ENCODE assay signal across 31 cellular contexts in the genomic region with DNA sequence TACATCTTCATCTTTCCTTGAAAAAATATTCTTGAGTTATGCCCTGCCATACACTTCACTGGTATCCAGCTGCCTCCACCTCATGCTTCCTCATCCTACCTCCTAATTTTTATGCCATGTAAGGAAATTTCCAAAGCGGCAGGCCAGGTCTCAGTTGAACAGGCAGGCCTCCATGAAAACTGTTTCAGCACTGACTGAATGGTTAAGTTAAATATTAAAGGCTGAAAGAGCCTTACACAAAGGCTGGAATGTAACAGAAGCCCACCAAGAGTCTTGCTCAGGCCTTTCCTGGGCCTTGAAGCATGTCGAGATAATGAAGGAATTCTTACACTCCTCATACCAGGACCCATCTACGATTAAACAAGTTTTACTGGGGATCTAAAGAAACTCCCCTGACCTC.
"Had no signal": no experiment of that assay in that cellular context is flagged by ENCODE, and none has a peak within 500 bp of the region (broad histone marks: within the 10 kb centered on the region; RNA-seq: fewer than 3 reads in every experiment).

No MANE protein-coding gene starts in this region.

- H3K36me3 Mint-ChIP-seq: activated CD8-positive, alpha-beta memory T cell treated with anti-CD3 and anti-CD28 coated beads, Interleukin-2, amount 10 ng/mL, durations not matched to agents 7 days and 5 days; activated naive CD4-positive, alpha-beta T cell treated with anti-CD3 and anti-CD28 coated beads, Interleukin-2, amount 50 U/mL, for 24 hours had no signal

- H3K4me3 ChIP-seq: ascending aorta, body of pancreas, MG63, SJSA1 had no signal

- H3K4me1 ChIP-seq: ascending aorta, body of pancreas had no signal

- H3K27ac Mint-ChIP-seq: activated CD8-positive, alpha-beta memory T cell treated with anti-CD3 and anti-CD28 coated beads, Interleukin-2, amount 10 ng/mL, durations not matched to agents 7 days and 5 days; activated naive CD4-positive, alpha-beta T cell treated with anti-CD3 and anti-CD28 coated beads, Interleukin-2, amount 50 U/mL, for 24 hours; activated T-cell treated with anti-CD3 and anti-CD28 coated beads, Interleukin-2, amount 50 U/mL, for 24 hours; activated T-helper 1 cell treated with anti-CD3 and anti-CD28 coated beads, Interleukin-12 subunit alpha, Interleukin-12 subunit beta, Interleukin-2, Interleukin-4 antibody, amounts not matched to agents 30 ng/mL and 10 ng/mL and 1 ng/mL, durations not matched to agents 14 hours and 24 hours and 36 hours; T-helper 1 cell treated with Interleukin-12 subunit alpha and Interleukin-12 subunit beta and Interleukin-4 antibody, amounts not matched to agents 30 μg/mL and 1 μg/mL, for 36 hours; WTC11 had no signal

- FAIRE-seq: bronchial epithelial cell had no signal

- H3K27me3 Mint-ChIP-seq: activated CD8-positive, alpha-beta memory T cell treated with anti-CD3 and anti-CD28 coated beads, Interleukin-2, amount 10 ng/mL, durations not matched to agents 7 days and 5 days had no signal

- H3K4me1 Mint-ChIP-seq: activated CD8-positive, alpha-beta memory T cell treated with anti-CD3 and anti-CD28 coated beads, Interleukin-2, amount 10 ng/mL, durations not matched to agents 7 days and 5 days; activated naive CD4-positive, alpha-beta T cell treated with anti-CD3 and anti-CD28 coated beads, Interleukin-2, amount 50 U/mL, for 24 hours had no signal

- H3K27me3 ChIP-seq: ascending aorta, body of pancreas, MG63, SJSA1 had no signal

- H3K4me3 Mint-ChIP-seq: activated CD8-positive, alpha-beta memory T cell treated with anti-CD3 and anti-CD28 coated beads, Interleukin-2, amount 10 ng/mL, durations not matched to agents 7 days and 5 days; activated naive CD4-positive, alpha-beta T cell treated with anti-CD3 and anti-CD28 coated beads, Interleukin-2, amount 50 U/mL, for 24 hours; activated T-cell treated with anti-CD3 and anti-CD28 coated beads, Interleukin-2, amount 50 U/mL, for 24 hours; activated T-helper 1 cell treated with anti-CD3 and anti-CD28 coated beads, Interleukin-12 subunit alpha, Interleukin-12 subunit beta, Interleukin-2, Interleukin-4 antibody, amounts not matched to agents 30 ng/mL and 10 ng/mL and 1 ng/mL, durations not matched to agents 14 hours and 24 hours and 36 hours; T-helper 1 cell treated with Interleukin-12 subunit alpha and Interleukin-12 subunit beta and Interleukin-4 antibody, amounts not matched to agents 30 μg/mL and 1 μg/mL, for 36 hours; WTC11 had no signal

- DNase-seq: activated CD4-positive, alpha-beta T cell treated with anti-CD3 and anti-CD28 coated beads for 48 hours; activated CD4-positive, alpha-beta T cell treated with anti-CD3 and anti-CD28 coated beads, Interleukin-2, amount 50 U/mL, for 4 hours; activated CD4-positive, CD25-positive, alpha-beta regulatory T cell treated with anti-CD3 and anti-CD28 coated beads, Interleukin-2, amount 50 U/mL, for 72 hours; activated CD8-positive, alpha-beta memory T cell treated with anti-CD3 and anti-CD28 coated beads, Interleukin-2, amount 10 ng/mL, durations not matched to agents 7 days and 5 days; activated effector memory CD4-positive, alpha-beta T cell treated with Interleukin-2 at 50 U/mL for 16 hours; activated naive CD4-positive, alpha-beta T cell; activated T-cell treated with anti-CD3 and anti-CD28 coated beads, Interleukin-2, amount 50 U/mL, for 24 hours; body of pancreas; MG63; MV-4-11; NCI-H1092 treated with DMSO at 0.1 percent for 48 hours; NCI-H1417 treated with DMSO at 0.1 percent for 48 hours; NCI-H1694; NCI-H2029; NCI-H2107; NCI-H2171 treated with DMSO at 0.1 percent for 48 hours; NCI-H226; NCI-H526; NCI-H774; OCI-M1; Right ventricle myocardium superior had no signal

- H3K9me3 ChIP-seq: ascending aorta, body of pancreas, MG63, SJSA1 had no signal

- ATAC-seq: activated CD8-positive, alpha-beta memory T cell treated with anti-CD3 and anti-CD28 coated beads, Interleukin-2, amount 10 ng/mL, durations not matched to agents 7 days and 5 days; body of pancreas; Panc1; SK-N-SH treated with all-trans-retinoic acid at 6 μM for 48 hours; WTC11 had no signal

- H3K9me3 Mint-ChIP-seq: activated naive CD4-positive, alpha-beta T cell treated with anti-CD3 and anti-CD28 coated beads, Interleukin-2, amount 50 U/mL, for 24 hours; activated T-cell treated with anti-CD3 and anti-CD28 coated beads, Interleukin-2, amount 50 U/mL, for 24 hours; activated T-helper 1 cell treated with anti-CD3 and anti-CD28 coated beads, Interleukin-12 subunit alpha, Interleukin-12 subunit beta, Interleukin-2, Interleukin-4 antibody, amounts not matched to agents 30 ng/mL and 10 ng/mL and 1 ng/mL, durations not matched to agents 14 hours and 24 hours and 36 hours; T-helper 1 cell treated with Interleukin-12 subunit alpha and Interleukin-12 subunit beta and Interleukin-4 antibody, amounts not matched to agents 30 μg/mL and 1 μg/mL, for 36 hours had no signal

- H3K27ac ChIP-seq: ascending aorta, body of pancreas, RWPE1, SJSA1 had no signal

- H3K36me3 ChIP-seq: ascending aorta, MG63, SJSA1 had no signal
